Comparison of ENCODE assay signal across 8 cellular contexts in genomic region chr1:41122851-41123518, GRCh38.
DNase-seq lines count a peak whose midpoint lies in the region; TF ChIP-seq lines count a peak whose summit lies in the region.

No MANE protein-coding gene starts in this region.

- H3K4me1 Mint-ChIP-seq in type B pancreatic cell (ENCODE audit: unreplicated experiment) = peaks cover 9% of the 10 kb centered on the region

- H3K36me3 Mint-ChIP-seq in type B pancreatic cell = peaks cover 17% of the 10 kb centered on the region

- peak; percentile 1 for DNase-seq in activated CD4-positive, alpha-beta T cell treated with anti-CD3 and anti-CD28 coated beads for 4 hours
- no peak for DNase-seq in activated CD4-positive, alpha-beta T cell treated with anti-CD3 and anti-CD28 coated beads, Interleukin-2, amount 50 U/mL, for 48 hours
- DNase-seq in NB4 (ENCODE audit: low read depth) (peak; percentile 44), iris pigment epithelial cell (ENCODE audit: low read depth) (peak; percentile 86), type B pancreatic cell (ENCODE audit: extremely low spot score, unreplicated experiment) (no peak), NCI-H774 (lab: John Stamatoyannopoulos, UW) (no peak)
- DNase-seq in activated naive CD4-positive, alpha-beta T cell treated with anti-CD3 and anti-CD28 coated beads, Interleukin-2, amount 50 U/mL, for 16 hours = peak; percentile 12
- DNase-seq in activated effector memory CD4-positive, alpha-beta T cell treated with Interleukin-2 at 50 U/mL for 16 hours = no peak

- TF ChIP-seq POLR2A in NB4 (IDR thresholded peaks at IDR 0.05; ENCODE audit: extremely low read depth, insufficient read length) = no peak

- H3K9me3 Mint-ChIP-seq in type B pancreatic cell = no peaks in the 10 kb centered on the region

- H3K27me3 Mint-ChIP-seq in type B pancreatic cell = no peaks in the 10 kb centered on the region

- TF ChIP-seq CTCF in NB4 (IDR thresholded peaks at IDR 0.05; ENCODE audit: low read depth, low read length) (peak; percentile 38), type B pancreatic cell (conservative IDR thresholded peaks at IDR 0.05) (peak; percentile 73)

- no peak overlapping the region for H3K4me3 ChIP-seq in NB4 (ENCODE audit: low read depth, low read length)

- H3K4me3 Mint-ChIP-seq in type B pancreatic cell = no peak overlapping the region

- no peak overlapping the region for H3K27ac Mint-ChIP-seq in type B pancreatic cell

Comparison
In these comparisons a context has a peak if more than half of its experiments do, and no peak if none do; other contexts are left out.
1. DNase-seq: peak in activated CD4-positive, alpha-beta T cell treated with anti-CD3 and anti-CD28 coated beads for 4 hours (2 of 2), NB4 (single experiment), activated naive CD4-positive, alpha-beta T cell treated with anti-CD3 and anti-CD28 coated beads, Interleukin-2, amount 50 U/mL, for 16 hours (single experiment) and iris pigment epithelial cell (single experiment); none in activated CD4-positive, alpha-beta T cell treated with anti-CD3 and anti-CD28 coated beads, Interleukin-2, amount 50 U/mL, for 48 hours (0 of 2), type B pancreatic cell (single experiment), NCI-H774 (single experiment) and activated effector memory CD4-positive, alpha-beta T cell treated with Interleukin-2 at 50 U/mL for 16 hours (single experiment).